In the genomic region with DNA sequence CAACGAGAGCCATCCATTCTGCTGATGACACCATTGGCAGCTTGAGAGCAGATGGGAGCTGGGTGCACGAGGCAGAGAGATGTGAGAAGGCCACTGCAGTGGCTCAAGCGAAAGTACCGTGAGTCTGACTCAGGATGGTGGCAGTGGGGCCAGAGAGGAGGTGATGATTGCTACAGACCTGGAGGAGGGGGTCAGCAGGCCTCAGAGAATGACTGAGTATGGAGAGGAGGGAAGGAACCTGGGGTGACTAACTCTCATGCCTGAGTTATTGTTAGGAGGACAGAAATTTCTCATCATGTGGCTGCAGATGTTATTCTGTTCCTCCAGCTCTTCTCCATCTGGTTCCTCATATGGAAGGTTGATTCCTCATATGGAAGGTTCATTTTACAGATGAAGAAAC, we compare ENCODE assay signal across 1 cellular context.
TF ChIP-seq lines count a peak whose summit lies in the region.

No MANE protein-coding gene starts in this region.

TF ChIP-seq in HepG2, 621 proteins besides CTCF, POLR2A, EP300 and RAD21 (continued from another document):
- TF ChIP-seq, protein P1, sequence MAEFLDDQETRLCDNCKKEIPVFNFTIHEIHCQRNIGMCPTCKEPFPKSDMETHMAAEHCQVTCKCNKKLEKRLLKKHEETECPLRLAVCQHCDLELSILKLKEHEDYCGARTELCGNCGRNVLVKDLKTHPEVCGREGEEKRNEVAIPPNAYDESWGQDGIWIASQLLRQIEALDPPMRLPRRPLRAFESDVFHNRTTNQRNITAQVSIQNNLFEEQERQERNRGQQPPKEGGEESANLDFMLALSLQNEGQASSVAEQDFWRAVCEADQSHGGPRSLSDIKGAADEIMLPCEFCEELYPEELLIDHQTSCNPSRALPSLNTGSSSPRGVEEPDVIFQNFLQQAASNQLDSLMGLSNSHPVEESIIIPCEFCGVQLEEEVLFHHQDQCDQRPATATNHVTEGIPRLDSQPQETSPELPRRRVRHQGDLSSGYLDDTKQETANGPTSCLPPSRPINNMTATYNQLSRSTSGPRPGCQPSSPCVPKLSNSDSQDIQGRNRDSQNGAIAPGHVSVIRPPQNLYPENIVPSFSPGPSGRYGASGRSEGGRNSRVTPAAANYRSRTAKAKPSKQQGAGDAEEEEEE (CRISPR knock-in tag; IDR thresholded peaks at IDR 0.05; ENCODE audit: borderline replicate concordance), result no peak
- TF ChIP-seq NR1H2 (CRISPR knock-in tag; IDR thresholded peaks at IDR 0.05; ENCODE audit: borderline replicate concordance, low read depth) (no peak), ZFY (CRISPR knock-in tag; IDR thresholded peaks at IDR 0.05) (no peak), DPF2 (CRISPR knock-in tag; IDR thresholded peaks at IDR 0.05; ENCODE audit: borderline replicate concordance, low read depth) (no peak), KLF6 (CRISPR knock-in tag; IDR thresholded peaks at IDR 0.05) (no peak), ZNF317 (CRISPR knock-in tag; IDR thresholded peaks at IDR 0.05) (no peak), PHF21A (CRISPR knock-in tag; IDR thresholded peaks at IDR 0.05) (no peak)
- TF ChIP-seq, protein P2, sequence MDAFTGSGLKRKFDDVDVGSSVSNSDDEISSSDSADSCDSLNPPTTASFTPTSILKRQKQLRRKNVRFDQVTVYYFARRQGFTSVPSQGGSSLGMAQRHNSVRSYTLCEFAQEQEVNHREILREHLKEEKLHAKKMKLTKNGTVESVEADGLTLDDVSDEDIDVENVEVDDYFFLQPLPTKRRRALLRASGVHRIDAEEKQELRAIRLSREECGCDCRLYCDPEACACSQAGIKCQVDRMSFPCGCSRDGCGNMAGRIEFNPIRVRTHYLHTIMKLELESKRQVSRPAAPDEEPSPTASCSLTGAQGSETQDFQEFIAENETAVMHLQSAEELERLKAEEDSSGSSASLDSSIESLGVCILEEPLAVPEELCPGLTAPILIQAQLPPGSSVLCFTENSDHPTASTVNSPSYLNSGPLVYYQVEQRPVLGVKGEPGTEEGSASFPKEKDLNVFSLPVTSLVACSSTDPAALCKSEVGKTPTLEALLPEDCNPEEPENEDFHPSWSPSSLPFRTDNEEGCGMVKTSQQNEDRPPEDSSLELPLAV (CRISPR knock-in tag; conservative IDR thresholded peaks at IDR 0.05; ENCODE audit: low read depth), result no peak
